8 cellular contexts compared by ENCODE assay signal in the genomic region with DNA sequence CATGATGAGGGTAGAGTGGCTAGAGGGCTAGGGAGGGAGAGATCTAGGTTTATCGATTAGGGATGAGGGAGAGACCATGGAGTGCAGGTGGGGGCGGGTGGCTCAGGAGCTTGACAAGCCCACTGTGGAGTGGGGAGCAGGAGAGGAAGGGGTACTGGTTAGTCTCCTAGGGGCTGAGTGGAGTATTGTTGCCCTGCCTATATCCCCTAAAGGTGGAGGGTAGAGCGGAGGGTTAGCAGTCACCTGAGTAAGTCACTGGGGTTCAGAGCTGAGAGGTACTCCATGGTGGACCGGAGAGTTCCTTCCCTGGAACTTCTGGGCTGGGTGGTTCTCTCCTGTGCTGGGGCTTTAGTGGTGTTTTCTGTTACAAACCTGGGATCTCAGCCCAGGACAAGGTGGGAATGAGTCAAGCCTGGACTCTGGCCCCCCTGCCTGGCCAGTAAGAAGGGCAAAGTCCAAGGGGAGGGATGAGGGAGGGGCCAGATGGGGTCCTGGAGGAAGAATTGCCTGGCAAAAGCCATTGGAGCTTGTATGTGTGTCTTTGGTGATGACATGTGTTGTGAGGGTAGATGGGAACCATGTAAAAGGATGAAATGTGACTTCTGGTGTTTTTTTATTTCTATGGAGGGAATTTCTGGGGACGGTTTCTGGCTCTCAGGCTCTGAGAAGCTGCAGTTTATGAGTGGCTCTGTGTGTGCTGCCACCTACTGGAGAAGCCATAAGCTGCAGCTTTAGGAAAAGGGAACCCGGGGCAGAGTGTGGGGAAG. TPM values are rescaled to one million over a fixed set of nuclear protein-coding genes. Genes with fewer than 3 reads are reported as not detected.
DNase-seq lines count a peak whose midpoint lies in the region; ATAC-seq, FAIRE-seq and TF ChIP-seq lines count a peak whose summit lies in the region.

A gene with protein sequence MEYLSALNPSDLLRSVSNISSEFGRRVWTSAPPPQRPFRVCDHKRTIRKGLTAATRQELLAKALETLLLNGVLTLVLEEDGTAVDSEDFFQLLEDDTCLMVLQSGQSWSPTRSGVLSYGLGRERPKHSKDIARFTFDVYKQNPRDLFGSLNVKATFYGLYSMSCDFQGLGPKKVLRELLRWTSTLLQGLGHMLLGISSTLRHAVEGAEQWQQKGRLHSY (minus strand): TSS at position 403 of the 767 bp plus-strand sequence. CDS start 119 bp downstream, at position 284.

- H3K27ac Mint-ChIP-seq in activated naive CD4-positive, alpha-beta T cell treated with anti-CD3 and anti-CD28 coated beads, Interleukin-2, amount 50 U/mL, for 24 hours: peak within 1 kb of the TSS; percentile 31

- peak; percentile 88 for TF ChIP-seq CTCF in IMR-90 (conservative IDR thresholded peaks at IDR 0.05; ENCODE audit: low read depth, low read length)
- peak; percentile 79 to 92 (median 81) for TF ChIP-seq CTCF in gastroesophageal sphincter (IDR thresholded peaks at IDR 0.05)
- TF ChIP-seq CTCF in pancreas (IDR thresholded peaks at IDR 0.05): peak; percentile 92 to 97 (median 94)

- in situ Hi-C loops in G401 (cut with HindIII; ENCODE audit: low sequenced_read_pairs) (no loop called here), IMR-90 (cut with MboI; ENCODE audit: low sequenced_read_pairs) (no loop called here), SK-MEL-5 (cut with HindIII; ENCODE audit: low pct_unique_long_range_greater_than_20kb, low sequenced_read_pairs) (no loop called here)

- peak; percentile 57 for TF ChIP-seq RAD21 in IMR-90 (IDR thresholded peaks at IDR 0.05; ENCODE audit: low read length)

- no peak within 1 kb of the TSS for H2BK20ac ChIP-seq in IMR-90 (ENCODE audit: low read depth, low read length)

- dilution Hi-C loops in IMR-90 (cut with HindIII; ENCODE audit: low sequenced_read_pairs, unreplicated experiment): no loop called here

- peaks cover 3 to 9% of the 10 kb centered on the region in 2 experiments; a peak in 1 of 4 replicates for H3K79me1 ChIP-seq in IMR-90 (ENCODE audit: low read depth in 1 of 2, low read length in 2 of 2)

- H3K9me3 ChIP-seq in IMR-90 (ENCODE audit: control insufficient read depth, insufficient read depth, low read length) (no peaks in the 10 kb centered on the region), gastroesophageal sphincter (no peaks in the 10 kb centered on the region), pancreas (no peaks in the 10 kb centered on the region)

- TF ChIP-seq EP300 in gastroesophageal sphincter (IDR thresholded peaks at IDR 0.05): no peak

- no peak within 1 kb of the TSS for H4K91ac ChIP-seq in IMR-90 (ENCODE audit: insufficient read depth, low read depth, low read length)

- H3K27me3 ChIP-seq in IMR-90 (ENCODE audit: control insufficient read depth, insufficient read depth, low read length): no peaks in the 10 kb centered on the region
- H3K27me3 ChIP-seq in gastroesophageal sphincter: no peaks in the 10 kb centered on the region
- no peaks in the 10 kb centered on the region for H3K27me3 ChIP-seq in pancreas

- no peak within 1 kb of the TSS for H4K5ac ChIP-seq in IMR-90 (ENCODE audit: low read depth, low read length)

- H3K4ac ChIP-seq in IMR-90 (ENCODE audit: low read depth, low read length): no peak within 1 kb of the TSS

- H3K4me1 ChIP-seq in IMR-90 (ENCODE audit: control insufficient read depth, insufficient read depth, low read length): peaks cover 10% of the 10 kb centered on the region; the same call in 1 of the 2 replicates
- H3K4me1 ChIP-seq in gastroesophageal sphincter: peaks cover 0 to 51% (median 14%) of the 10 kb centered on the region in 3 donors
- H3K4me1 ChIP-seq in pancreas: peaks cover 25 to 44% (median 33%) of the 10 kb centered on the region in 3 donors

- peaks cover 5% of the 10 kb centered on the region; the same call in 1 of the 2 replicates for H3K9me1 ChIP-seq in IMR-90 (ENCODE audit: insufficient read depth, low read length)

- peaks cover 34% of the 10 kb centered on the region for H3K36me3 ChIP-seq in IMR-90 (ENCODE audit: control insufficient read depth, insufficient read depth, low read length)
- H3K36me3 ChIP-seq in gastroesophageal sphincter: peaks cover 0 to 52% of the 10 kb centered on the region in 2 donors
- H3K36me3 ChIP-seq in pancreas: peaks cover 0 to 35% (median 25%) of the 10 kb centered on the region in 3 donors

- POLR2A ChIA-PET in IMR-90 (lab: Charles Lee; ENCODE audit: unreplicated experiment): no interaction called here

- H2AK9ac ChIP-seq in IMR-90 (replicated peaks; ENCODE audit: low read depth, low read length, poor library complexity): no peak within 1 kb of the TSS

- H3K18ac ChIP-seq in IMR-90 (ENCODE audit: low read depth, low read length): no peak within 1 kb of the TSS

- H2AFZ ChIP-seq in IMR-90 (replicated peaks; ENCODE audit: low read length, poor library complexity): peak within 1 kb of the TSS; percentile 21

- no peak within 1 kb of the TSS for H3K56ac ChIP-seq in IMR-90 (ENCODE audit: extremely low read depth, insufficient read depth, low read length)

- H3K36me3 Mint-ChIP-seq in activated naive CD4-positive, alpha-beta T cell treated with anti-CD3 and anti-CD28 coated beads, Interleukin-2, amount 50 U/mL, for 24 hours: peaks cover 24% of the 10 kb centered on the region

- H4K8ac ChIP-seq in IMR-90 (ENCODE audit: low read depth in 2 of 2, low read length in 2 of 2): no peak within 1 kb of the TSS

- H2AK5ac ChIP-seq in IMR-90 (ENCODE audit: low read depth, low read length): no peak within 1 kb of the TSS

- H4K20me1 ChIP-seq in IMR-90 (ENCODE audit: insufficient read depth, low read length): peaks cover 8% of the 10 kb centered on the region; the same call in 1 of the 2 replicates

- DNase-seq in G401 (ENCODE audit: low spot score) (peak; percentile 70), IMR-90 (peak; percentile 43), SK-MEL-5 (ENCODE audit: low read depth, low spot score) (peak; percentile 71), pancreas (peak in 5 of 6 donors; percentile 86 to 88 (median 87)), occipital lobe (lab: John Stamatoyannopoulos, UW) (no peak)

- no peak within 1 kb of the TSS for H3K9ac ChIP-seq in IMR-90 (ENCODE audit: low read depth, low read length)

- no peak within 1 kb of the TSS for H3K23ac ChIP-seq in IMR-90 (ENCODE audit: low read depth, low read length)

- no peak within 1 kb of the TSS for H3K14ac ChIP-seq in IMR-90 (replicated peaks; ENCODE audit: low read depth, low read length)

- no peaks in the 10 kb centered on the region for H3K9me3 Mint-ChIP-seq in activated naive CD4-positive, alpha-beta T cell treated with anti-CD3 and anti-CD28 coated beads, Interleukin-2, amount 50 U/mL, for 24 hours

- H2BK120ac ChIP-seq in IMR-90 (ENCODE audit: low read depth, low read length): no peak within 1 kb of the TSS

- H2BK5ac ChIP-seq in IMR-90 (ENCODE audit: low read depth, low read length, poor library complexity, severe bottlenecking): no peak within 1 kb of the TSS

- no peak within 1 kb of the TSS for H3K4me2 ChIP-seq in IMR-90 (ENCODE audit: low read depth, low read length)

- intact Hi-C loops in IMR-90 (cut with micrococcal nuclease): no loop called here
- intact Hi-C loops in pancreas (cut with DNase I): no loop called here

- CTCF ChIA-PET in IMR-90 (lab: Yijun Ruan, JAX): interaction anchor here (0.6 to 4.1 kb wide), 15 partner anchors 8 to 250 kb away, joined by 3 to 20 read pairs (median 3); partner anchors contain the start of genes DHRS1, NOP9 and TINF2

- ATAC-seq in IMR-90 (ENCODE audit: low read depth) (peak; percentile 81), gastroesophageal sphincter (no peak), pancreas (peak; percentile 66 to 78 (median 72)), HG02885 (IDR thresholded peaks at IDR 0.05; ENCODE audit: poor library complexity, unreplicated experiment) (no peak)

- no peak for TF ChIP-seq POLR2A in IMR-90 (IDR thresholded peaks at IDR 0.05; ENCODE audit: low read depth, low read length)
- TF ChIP-seq POLR2A in gastroesophageal sphincter (IDR thresholded peaks at IDR 0.05): no peak

- H3K4me1 Mint-ChIP-seq in activated naive CD4-positive, alpha-beta T cell treated with anti-CD3 and anti-CD28 coated beads, Interleukin-2, amount 50 U/mL, for 24 hours: peaks cover 46% of the 10 kb centered on the region

- no peak within 1 kb of the TSS for H2BK15ac ChIP-seq in IMR-90 (ENCODE audit: low read depth, low read length)

- BruUV-seq in IMR-90 (replicated peaks; lab: Mats Ljungman, UMichigan): no TSS peak

- no peaks in the 10 kb centered on the region for H3K27me3 Mint-ChIP-seq in activated naive CD4-positive, alpha-beta T cell treated with anti-CD3 and anti-CD28 coated beads, Interleukin-2, amount 50 U/mL, for 24 hours

- H3K4me3 ChIP-seq in IMR-90 (ENCODE audit: insufficient read depth, low read depth, low read length) (no peak within 1 kb of the TSS), gastroesophageal sphincter (no peak within 1 kb of the TSS), pancreas (peak within 1 kb of the TSS in 1 of 4 donors; percentile 20)

- 93% methylated on average over 2 of the region's 6 CpGs; no CpG with 5 or more reads in 1 of the 2 experiments for WGBS in IMR-90 (ENCODE audit: extremely low coverage in 2 of 2, insufficient read length in 1 of 2), 2 experiments
- 25 to 36% methylated on average over 3 to 4 of the region's 6 CpGs for WGBS in gastroesophageal sphincter (ENCODE audit: low coverage in 1 of 2), 2 donors
- WGBS in pancreas, 2 donors: 28 to 29% methylated on average over 6 of the region's 6 CpGs

- no peak for FAIRE-seq in pancreas (lab: Jason Lieb, UNC)

- no peak within 1 kb of the TSS for H3K27ac ChIP-seq in IMR-90 (ENCODE audit: insufficient read depth, low read length)
- H3K27ac ChIP-seq in gastroesophageal sphincter: no peak within 1 kb of the TSS
- peak within 1 kb of the TSS; percentile 28 to 84 (median 64) for H3K27ac ChIP-seq in pancreas

- peak within 1 kb of the TSS; percentile 6 for H3K4me3 Mint-ChIP-seq in activated naive CD4-positive, alpha-beta T cell treated with anti-CD3 and anti-CD28 coated beads, Interleukin-2, amount 50 U/mL, for 24 hours

TF ChIP-seq in IMR-90, 13 proteins besides CTCF, POLR2A, EP300 and RAD21 (continues in another document):
- no peak for TF ChIP-seq RCOR1 (IDR thresholded peaks at IDR 0.05; ENCODE audit: insufficient replicate concordance, low read length)
- TF ChIP-seq SMC3 (IDR thresholded peaks at IDR 0.05; ENCODE audit: low read depth, low read length): peak; percentile 57; the same call in 1 of the 2 replicates
- no peak for TF ChIP-seq FOS (IDR thresholded peaks at IDR 0.05; ENCODE audit: low read depth, low read length)

RNA-seq across cellular contexts. Expression of the gene that starts here (rescaled TPM):
- 1.7 TPM in 1 of 2 replicates, not detected in the other for total RNA-seq in G401 (2014; rRNA removed; shearing (Covaris generic))
- total RNA-seq in IMR-90 (2012; rRNA removed) (under 0.01 TPM in 2 replicates), gastroesophageal sphincter (10 to 100 TPM in 2 of 4 donors, 1 to 10 TPM in 2; 4.9 to 12.5 (median 9.5) TPM), pancreas (10 to 100 TPM in 3 of 6 donors, 1 to 10 TPM in 3; 6.3 to 11.3 (median 9.4) TPM), occipital lobe (3.4 TPM)
- polyA plus RNA-seq in IMR-90 (2012; rRNA removed) (0.19 TPM in 2 replicates), pancreas (10 to 100 TPM in 1 of 2 donors, 1 to 10 TPM in 1; 9.2 to 15.0 TPM)
- 0.06 and 0.14 TPM in 2 replicates for polyA plus RNA-seq in IMR-90 (2012; cell fraction: cytosol; rRNA removed)
- 0.26 and 0.33 TPM in 2 replicates for polyA plus RNA-seq in IMR-90 (2012; cell fraction: nucleus; rRNA removed; ENCODE audit: low replicate concordance)
- 0.35 and 0.48 TPM in 2 replicates for total RNA-seq in SK-MEL-5 (2014; rRNA removed; shearing (Covaris generic))
- polyA plus RNA-seq in SK-MEL-5 (2015; cell fraction: cytosol; rRNA removed): not detected in 2 replicates
- not detected in 2 replicates for polyA plus RNA-seq in SK-MEL-5 (2015; cell fraction: nucleus; rRNA removed)

Comparison
In these comparisons a context has a peak if more than half of its experiments do, and no peak if none do; other contexts are left out.
1. RNA of the gene that starts here (polyA plus RNA-seq): 9.2 to 15.0 TPM in pancreas; 0.06 to 0.33 TPM in IMR-90; every median in the first group is over 4 times any median in the second.
2. Peak in DNase-seq and ATAC-seq in IMR-90; RNA of the gene not detected or under 1 TPM.
3. Peak in DNase-seq in SK-MEL-5; RNA of the gene not detected or under 1 TPM.
4. ATAC-seq: peak in pancreas (4 of 4); none in gastroesophageal sphincter (single experiment) and HG02885 (single experiment).
5. H3K27ac ChIP-seq: peak in pancreas (4 of 4); none in IMR-90 (single experiment) and gastroesophageal sphincter (0 of 4).
6. Peak in every context shown above with its lines, with median percentiles within 50 percentile points of each other: CTCF ChIP-seq.